In the genomic region with DNA sequence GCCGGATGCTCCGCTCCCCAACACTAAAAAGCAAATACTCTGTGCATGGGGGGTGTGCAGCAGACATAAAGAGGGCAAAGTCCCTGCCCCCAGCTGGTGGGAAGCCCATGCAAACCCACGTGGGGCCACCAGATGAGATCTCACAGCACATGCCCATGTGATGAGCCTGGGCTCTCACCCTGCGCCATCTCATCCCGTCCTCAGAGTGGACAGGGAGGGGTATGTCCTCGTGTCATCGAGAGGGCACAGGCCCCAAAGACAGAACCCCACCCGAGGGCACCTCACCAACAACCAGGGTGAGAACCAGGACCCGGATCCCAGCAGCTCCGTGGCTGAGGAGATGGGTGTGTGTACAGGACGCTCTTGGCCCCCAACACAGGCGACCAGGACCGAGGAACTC, we compare ENCODE assay signal across 21 cellular contexts. TPM values are rescaled to one million over a fixed set of nuclear protein-coding genes. Genes with fewer than 3 reads are reported as not detected.
DNase-seq lines count a peak whose midpoint lies in the region; ATAC-seq, FAIRE-seq and TF ChIP-seq lines count a peak whose summit lies in the region.
"Had no signal": no experiment of that assay in that cellular context is flagged by ENCODE, and none has a peak within 500 bp of the region (broad histone marks: within the 10 kb centered on the region; RNA-seq: fewer than 3 reads in every experiment).

No MANE protein-coding gene starts in this region.

- ATAC-seq in Right ventricle myocardium inferior (no peak), GM19035 (IDR thresholded peaks at IDR 0.05; ENCODE audit: unreplicated experiment) (no peak)
- ATAC-seq: A549; CD8-positive, alpha-beta T cell had no signal

- TF ChIP-seq CTCF in left ventricle myocardium inferior (IDR thresholded peaks at IDR 0.05; ENCODE audit: borderline replicate concordance), result no peak
- no peak for TF ChIP-seq CTCF in kidney (IDR thresholded peaks at IDR 0.05; ENCODE audit: borderline replicate concordance, extremely low read depth, insufficient read depth)
- TF ChIP-seq CTCF in osteoblast (IDR thresholded peaks at IDR 0.05; ENCODE audit: extremely low read depth, low read depth, low read length), result no peak
- TF ChIP-seq CTCF in mammary epithelial cell (conservative IDR thresholded peaks at IDR 0.05 in 1 of 2, IDR thresholded peaks at IDR 0.05 in 1 of 2; ENCODE audit: extremely low read depth in 1 of 2, insufficient read depth in 1 of 2, low read depth in 1 of 2, low read length in 2 of 2), result no peak

- H3K4me2 ChIP-seq in osteoblast (ENCODE audit: insufficient read depth, low read length), result no peak overlapping the region
- H3K4me2 ChIP-seq in mammary epithelial cell (ENCODE audit: insufficient read depth, low read depth, low read length), result no peak overlapping the region
- H3K4me2 ChIP-seq: A549; BLaER1 treated with 17β-estradiol and CSF1 and Interleukin-3, amounts not matched to agents 10 nM and 100 nM had no signal

- intact Hi-C loops in Right ventricle myocardium inferior (cut with DNase I) (loop anchor here (10.0 kb wide), 1 partner anchor 1015 kb away; the partner anchor contains the start of gene PEX10), left ventricle myocardium inferior (cut with micrococcal nuclease) (no loop called here), kidney (cut with DNase I) (loop anchor here (10.0 kb wide), 1 partner anchor 415 kb away; no protein-coding TSS in a partner anchor), mammary epithelial cell (cut with micrococcal nuclease) (no loop called here)

- 86% methylated on average over 8 of the region's 13 CpGs for WGBS in mammary epithelial cell (ENCODE audit: low coverage, missing lambda C conversion rate)

- peaks cover 14% of the 10 kb centered on the region for H3K27me3 ChIP-seq in left ventricle myocardium inferior (ENCODE audit: low read depth)
- H3K27me3 ChIP-seq in osteoblast (ENCODE audit: insufficient read depth, low read length), result no peaks in the 10 kb centered on the region
- peaks cover under 1% of the 10 kb centered on the region for H3K27me3 ChIP-seq in mammary epithelial cell (ENCODE audit: insufficient read depth, low read length)

- peaks cover 6% of the 10 kb centered on the region for H3K4me1 ChIP-seq in left ventricle myocardium inferior
- H3K4me1 ChIP-seq in kidney (ENCODE audit: control insufficient read depth in 1 of 2, insufficient read depth in 1 of 2, low read depth in 1 of 2, low read length in 2 of 2), result no peaks in the 10 kb centered on the region
- H3K4me1 ChIP-seq in osteoblast (ENCODE audit: insufficient read depth, low read length), result no peaks in the 10 kb centered on the region
- no peaks in the 10 kb centered on the region for H3K4me1 ChIP-seq in mammary epithelial cell (ENCODE audit: insufficient read depth, low read length)
- H3K4me1 ChIP-seq: A549, Caco-2 had no signal

- H4K20me1 ChIP-seq in osteoblast (ENCODE audit: insufficient read depth, low read length), result no peaks in the 10 kb centered on the region
- no peaks in the 10 kb centered on the region for H4K20me1 ChIP-seq in mammary epithelial cell (ENCODE audit: insufficient read depth, low read length)

- no TSS peak for BruUV-seq in mammary epithelial cell (replicated peaks; lab: Mats Ljungman, UMichigan)

- H3K27ac ChIP-seq in left ventricle myocardium inferior (replicated peaks) (no peak overlapping the region), caudate nucleus (ENCODE audit: low read depth, low read length) (peak overlapping the region; percentile 52), kidney (ENCODE audit: low read depth in 2 of 2, low read length in 2 of 2) (no peak overlapping the region), osteoblast (ENCODE audit: low read depth, low read length) (no peak overlapping the region), mammary epithelial cell (ENCODE audit: insufficient read depth, low read depth, low read length) (no peak overlapping the region)
- H3K27ac ChIP-seq: 22Rv1; A549; BLaER1 treated with 17β-estradiol and CSF1 and Interleukin-3, amounts not matched to agents 10 nM and 100 nM; C4-2B had no signal

- in situ Hi-C loops in mammary epithelial cell (cut with MboI; ENCODE audit: low sequenced_read_pairs in 2 of 2), result loop anchor here (10.0 to 25.0 kb wide), 4 partner anchors 842 to 1242 kb away; partner anchors contain the start of genes FAAP20 (in 1 of the 2), PEX10 (in 1 of the 2) and PRXL2B (in 1 of the 2)

- CTCF ChIA-PET in mammary epithelial cell (lab: Charles Lee; ENCODE audit: low non-redundant PET), result no interaction called here

- H3K79me2 ChIP-seq in osteoblast (ENCODE audit: insufficient read depth, low read length) (no peaks in the 10 kb centered on the region), mammary epithelial cell (ENCODE audit: insufficient read depth, low read length) (no peaks in the 10 kb centered on the region)

- FAIRE-seq in kidney (lab: Jason Lieb, UNC), result no peak
- FAIRE-seq: A549, D721Med, G401.6, GM12891 had no signal

- H3K9ac ChIP-seq in kidney (ENCODE audit: low read length in 2 of 2) (no peak overlapping the region), mammary epithelial cell (ENCODE audit: insufficient read depth, low read length) (no peak overlapping the region)
- H3K9ac ChIP-seq: BLaER1 treated with 17β-estradiol and CSF1 and Interleukin-3, amounts not matched to agents 10 nM and 100 nM had no signal

- H2AFZ ChIP-seq in osteoblast (ENCODE audit: low read length) (no peak overlapping the region), mammary epithelial cell (ENCODE audit: low read depth, low read length) (no peak overlapping the region)

- no peaks in the 10 kb centered on the region for H3K9me3 ChIP-seq in left ventricle myocardium inferior (replicated peaks)
- no peaks in the 10 kb centered on the region for H3K9me3 ChIP-seq in kidney (ENCODE audit: control insufficient read depth in 1 of 2, low read length in 2 of 2)
- no peaks in the 10 kb centered on the region for H3K9me3 ChIP-seq in osteoblast (ENCODE audit: low read depth, low read length)
- H3K9me3 ChIP-seq in mammary epithelial cell (replicated peaks; ENCODE audit: insufficient read depth, low read length), result no peaks in the 10 kb centered on the region
- H3K9me3 ChIP-seq: A549; BLaER1 treated with 17β-estradiol and CSF1 and Interleukin-3, amounts not matched to agents 10 nM and 100 nM; Caco-2 had no signal

- H3K36me3 ChIP-seq in left ventricle myocardium inferior, result peaks cover 18% of the 10 kb centered on the region
- H3K36me3 ChIP-seq in kidney (ENCODE audit: control insufficient read depth in 1 of 2, insufficient read depth in 2 of 2, low read length in 2 of 2), result peaks cover 2 to 8% of the 10 kb centered on the region in 2 donors
- H3K36me3 ChIP-seq in osteoblast (ENCODE audit: insufficient read depth, low read length), result peaks cover 2% of the 10 kb centered on the region
- H3K36me3 ChIP-seq in mammary epithelial cell (ENCODE audit: insufficient read depth, low read length), result no peaks in the 10 kb centered on the region
- H3K36me3 ChIP-seq: BLaER1 treated with 17β-estradiol and CSF1 and Interleukin-3, amounts not matched to agents 10 nM and 100 nM had no signal

- dilution Hi-C loops in mammary epithelial cell (cut with HindIII; ENCODE audit: low sequenced_read_pairs), result loop anchor here (10.0 kb wide), 3 partner anchors 65 to 915 kb away; no protein-coding TSS in a partner anchor

- peak; percentile 53 for DNase-seq in Right ventricle myocardium inferior (ENCODE audit: missing footprints)
- DNase-seq in left ventricle myocardium inferior, result no peak
- no peak for DNase-seq in caudate nucleus (lab: John Stamatoyannopoulos, UW)
- peak; percentile 63 for DNase-seq in kidney
- peak; percentile 31 for DNase-seq in osteoblast (ENCODE audit: insufficient read length, low spot score, missing footprints)
- no peak for DNase-seq in mammary epithelial cell
- DNase-seq: AML-193; Caco-2; Calu3; CD4-positive, alpha-beta T cell; CD8-positive, alpha-beta T cell; DMS79 treated with DMSO at 0.1 percent for 48 hours; GF-D8 had no signal

- H3K4me3 ChIP-seq in left ventricle myocardium inferior, result no peak overlapping the region
- H3K4me3 ChIP-seq in kidney (ENCODE audit: low read length in 2 of 2), result no peak overlapping the region
- H3K4me3 ChIP-seq in osteoblast (ENCODE audit: insufficient read depth, low read length), result no peak overlapping the region
- no peak overlapping the region for H3K4me3 ChIP-seq in mammary epithelial cell (replicated peaks in 1 of 3; ENCODE audit: insufficient read depth in 1 of 3, low read depth in 2 of 3, low read length in 3 of 3)
- H3K4me3 ChIP-seq: A549; BLaER1 treated with 17β-estradiol and CSF1 and Interleukin-3, amounts not matched to agents 10 nM and 100 nM had no signal

RNA-seq across cellular contexts. Expression of gene ARHGEF16, which starts 25.1 kb away (rescaled TPM):
- total RNA-seq in Right ventricle myocardium inferior (1.4 TPM), left ventricle myocardium inferior (0.52 TPM), kidney (39.3 TPM), osteoblast (not detected in 2 replicates), mammary epithelial cell (1 to 10 TPM; 5.9 to 6.7 TPM)
- polyA plus RNA-seq in kidney (ENCODE audit: insufficient read depth, low read depth, low replicate concordance) (15.5 TPM), mammary epithelial cell (7.6 TPM)
- polyA minus RNA-seq in mammary epithelial cell, result 3.5 TPM
- total RNA-seq: CD8-positive, alpha-beta T cell had no signal

Comparison
In these comparisons a context has a peak if more than half of its experiments do, and no peak if none do; other contexts are left out.
1. DNase-seq: peak in Right ventricle myocardium inferior (single experiment), kidney (single experiment) and osteoblast (single experiment); none in left ventricle myocardium inferior (single experiment), caudate nucleus (0 of 61) and mammary epithelial cell (single experiment).
2. intact Hi-C loops: an anchor here in Right ventricle myocardium inferior (10.0 kb wide) and kidney (10.0 kb wide); none called in left ventricle myocardium inferior and mammary epithelial cell.